21 cellular contexts compared by ENCODE assay signal in genomic region chrX:73849054-73849453, GRCh38. TPM values are rescaled to one million over a fixed set of nuclear protein-coding genes. Genes with fewer than 3 reads are reported as not detected.
A peak's percentile ranks its signal among the peaks of the same experiment; 100 is the strongest.
DNase-seq lines count a peak whose midpoint lies in the region; ATAC-seq and TF ChIP-seq lines count a peak whose summit lies in the region.
"Had no signal": no experiment of that assay in that cellular context is flagged by ENCODE, and none has a peak within 500 bp of the region (broad histone marks: within the 10 kb centered on the region; RNA-seq: fewer than 3 reads in every experiment).

No MANE protein-coding gene starts in this region.

- DNase-seq in natural killer cell = no peak
- DNase-seq in natural killer cell treated with Interleukin-12 subunit alpha and Interleukin-12 subunit beta and Interleukin-15 and Interleukin-18, amount 100 ng/mL, for 72 hours (ENCODE audit: low spot score) = no peak
- DNase-seq in fibroblast of villous mesenchyme (ENCODE audit: low read depth) = no peak
- DNase-seq in stimulated activated effector memory CD8-positive, alpha-beta T cell treated with anti-CD3 and anti-CD28 coated beads, Interleukin-12 subunit alpha, Interleukin-12 subunit beta, amount 100 ng/mL, for 72 hours (ENCODE audit: low spot score in 2 of 2) = no peak
- no peak for DNase-seq in GF-D8 (lab: John Stamatoyannopoulos, UW)
- DNase-seq: ACHN; activated CD4-positive, alpha-beta T cell treated with anti-CD3 and anti-CD28 coated beads, Interleukin-2, amount 50 U/mL, for 48 hours; activated naive CD8-positive, alpha-beta T cell treated with anti-CD3 and anti-CD28 coated beads, Interleukin-2, amount 10 ng/mL, durations not matched to agents 7 days and 5 days; activated T-cell treated with anti-CD3 and anti-CD28 coated beads, Interleukin-2, amount 50 U/mL, for 1 hour; caudate nucleus; effector CD8-positive, alpha-beta T cell; hippocampal formation; NCI-H748 treated with DMSO at 0.1 percent for 48 hours; stomach; SW 1271; uterus had no signal

- no peaks in the 10 kb centered on the region for H3K36me3 Mint-ChIP-seq in natural killer cell
- H3K36me3 Mint-ChIP-seq in natural killer cell treated with Interleukin-12 subunit alpha and Interleukin-12 subunit beta and Interleukin-15 and Interleukin-18, amount 100 ng/mL, for 72 hours = no peaks in the 10 kb centered on the region
- H3K36me3 Mint-ChIP-seq in stimulated activated effector memory CD8-positive, alpha-beta T cell treated with anti-CD3 and anti-CD28 coated beads, Interleukin-12 subunit alpha, Interleukin-12 subunit beta, amount 100 ng/mL, for 72 hours = no peaks in the 10 kb centered on the region
- H3K36me3 Mint-ChIP-seq: activated naive CD8-positive, alpha-beta T cell treated with anti-CD3 and anti-CD28 coated beads, Interleukin-2, amount 10 ng/mL, durations not matched to agents 7 days and 5 days had no signal

- ATAC-seq in natural killer cell = no peak
- no peak for ATAC-seq in natural killer cell treated with Interleukin-12 subunit alpha and Interleukin-12 subunit beta and Interleukin-15 and Interleukin-18, amount 100 ng/mL, for 72 hours
- no peak for ATAC-seq in stimulated activated effector memory CD8-positive, alpha-beta T cell treated with anti-CD3 and anti-CD28 coated beads, Interleukin-12 subunit alpha, Interleukin-12 subunit beta, amount 100 ng/mL, for 72 hours
- ATAC-seq in GM21717 (IDR thresholded peaks at IDR 0.05; ENCODE audit: unreplicated experiment) = no peak
- no peak for ATAC-seq in GM21825 (IDR thresholded peaks at IDR 0.05; ENCODE audit: unreplicated experiment)
- ATAC-seq: HCT116 had no signal

- peak overlapping the region in 1 of 2 donors; percentile 57 for H3K27ac Mint-ChIP-seq in natural killer cell
- no peak overlapping the region for H3K27ac Mint-ChIP-seq in natural killer cell treated with Interleukin-12 subunit alpha and Interleukin-12 subunit beta and Interleukin-15 and Interleukin-18, amount 100 ng/mL, for 72 hours
- no peak overlapping the region for H3K27ac Mint-ChIP-seq in stimulated activated effector memory CD8-positive, alpha-beta T cell treated with anti-CD3 and anti-CD28 coated beads, Interleukin-12 subunit alpha, Interleukin-12 subunit beta, amount 100 ng/mL, for 72 hours
- H3K27ac Mint-ChIP-seq: activated naive CD8-positive, alpha-beta T cell treated with anti-CD3 and anti-CD28 coated beads, Interleukin-2, amount 10 ng/mL, durations not matched to agents 7 days and 5 days had no signal

- H3K9me3 Mint-ChIP-seq in natural killer cell = no peaks in the 10 kb centered on the region
- H3K9me3 Mint-ChIP-seq in natural killer cell treated with Interleukin-12 subunit alpha and Interleukin-12 subunit beta and Interleukin-15 and Interleukin-18, amount 100 ng/mL, for 72 hours = no peaks in the 10 kb centered on the region
- H3K9me3 Mint-ChIP-seq in stimulated activated effector memory CD8-positive, alpha-beta T cell treated with anti-CD3 and anti-CD28 coated beads, Interleukin-12 subunit alpha, Interleukin-12 subunit beta, amount 100 ng/mL, for 72 hours = peaks cover 3% of the 10 kb centered on the region

- H3K4me3 ChIP-seq in WI38 (ENCODE audit: low read depth, low read length) = peak overlapping the region; percentile 63
- H3K4me3 ChIP-seq in fibroblast of villous mesenchyme (ENCODE audit: low read depth, low read length) = peak overlapping the region; percentile 41
- H3K4me3 ChIP-seq: prostate gland had no signal

- TF ChIP-seq CTCF in natural killer cell (IDR thresholded peaks at IDR 0.05) = no peak
- no peak for TF ChIP-seq CTCF in WI38 (IDR thresholded peaks at IDR 0.05; ENCODE audit: low read depth, low read length)
- no peak for TF ChIP-seq CTCF in fibroblast of villous mesenchyme (IDR thresholded peaks at IDR 0.05; ENCODE audit: insufficient read depth, low read depth, low read length)

- no peaks in the 10 kb centered on the region for H3K27me3 Mint-ChIP-seq in natural killer cell (ENCODE audit: low read depth in 2 of 2)
- H3K27me3 Mint-ChIP-seq in natural killer cell treated with Interleukin-12 subunit alpha and Interleukin-12 subunit beta and Interleukin-15 and Interleukin-18, amount 100 ng/mL, for 72 hours = no peaks in the 10 kb centered on the region
- H3K27me3 Mint-ChIP-seq: activated naive CD8-positive, alpha-beta T cell treated with anti-CD3 and anti-CD28 coated beads, Interleukin-2, amount 10 ng/mL, durations not matched to agents 7 days and 5 days had no signal

- peaks cover 0 to 51% of the 10 kb centered on the region in 2 donors for H3K4me1 Mint-ChIP-seq in natural killer cell
- H3K4me1 Mint-ChIP-seq in natural killer cell treated with Interleukin-12 subunit alpha and Interleukin-12 subunit beta and Interleukin-15 and Interleukin-18, amount 100 ng/mL, for 72 hours (ENCODE audit: low read depth in 2 of 2) = peaks cover 0 to 55% of the 10 kb centered on the region in 2 donors
- no peaks in the 10 kb centered on the region for H3K4me1 Mint-ChIP-seq in stimulated activated effector memory CD8-positive, alpha-beta T cell treated with anti-CD3 and anti-CD28 coated beads, Interleukin-12 subunit alpha, Interleukin-12 subunit beta, amount 100 ng/mL, for 72 hours
- H3K4me1 Mint-ChIP-seq: activated naive CD8-positive, alpha-beta T cell treated with anti-CD3 and anti-CD28 coated beads, Interleukin-2, amount 10 ng/mL, durations not matched to agents 7 days and 5 days had no signal

- peak overlapping the region; percentile 75 for H3K4me3 Mint-ChIP-seq in natural killer cell
- H3K4me3 Mint-ChIP-seq in natural killer cell treated with Interleukin-12 subunit alpha and Interleukin-12 subunit beta and Interleukin-15 and Interleukin-18, amount 100 ng/mL, for 72 hours = no peak overlapping the region
- H3K4me3 Mint-ChIP-seq in stimulated activated effector memory CD8-positive, alpha-beta T cell treated with anti-CD3 and anti-CD28 coated beads, Interleukin-12 subunit alpha, Interleukin-12 subunit beta, amount 100 ng/mL, for 72 hours = no peak overlapping the region
- H3K4me3 Mint-ChIP-seq: activated naive CD8-positive, alpha-beta T cell treated with anti-CD3 and anti-CD28 coated beads, Interleukin-2, amount 10 ng/mL, durations not matched to agents 7 days and 5 days had no signal

- intact Hi-C loops in natural killer cell (cut with micrococcal nuclease) = no loop called here

RNA-seq across cellular contexts. Expression of gene XIST, which starts 3.5 kb away (rescaled TPM):
- total RNA-seq in natural killer cell = 100 to 1,000 TPM in 1 of 3 donors, under 1 TPM in 1, not detected in 1; 0.15 to 505 TPM
- 100 to 1,000 TPM in 1 of 2 donors, under 1 TPM in 1; 0.11 to 262 TPM for total RNA-seq in natural killer cell treated with Interleukin-12 subunit alpha and Interleukin-12 subunit beta and Interleukin-15 and Interleukin-18, amount 100 ng/mL, for 72 hours
- total RNA-seq in fibroblast of villous mesenchyme = 88.5 and 115 TPM in 2 replicates
- total RNA-seq: activated naive CD8-positive, alpha-beta T cell treated with anti-CD3 and anti-CD28 coated beads, Interleukin-2, amount 10 ng/mL, durations not matched to agents 7 days and 5 days had no signal
